Comparison of ENCODE assay signal across 10 cellular contexts in the genomic region with DNA sequence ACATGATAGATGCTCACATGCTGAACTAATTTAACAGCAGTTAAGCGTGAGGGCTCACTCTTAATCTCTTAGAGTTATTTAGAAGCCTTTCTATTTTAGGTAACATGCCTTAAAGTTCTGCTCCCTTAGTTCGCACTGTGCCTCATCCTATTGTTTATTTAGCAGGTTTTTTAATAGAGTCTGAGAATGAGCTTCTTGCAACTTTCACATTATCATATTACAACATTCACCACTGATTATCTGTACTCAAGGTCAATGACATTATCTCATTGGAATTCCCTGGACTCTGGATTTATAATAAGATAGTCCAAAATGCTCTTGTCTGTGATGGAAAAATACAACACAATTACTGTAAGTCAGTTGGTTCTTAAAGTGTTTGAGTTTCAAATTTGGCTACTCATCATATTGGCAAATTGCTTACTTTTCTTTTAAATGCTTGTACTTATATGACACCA.
DNase-seq lines count a peak whose midpoint lies in the region; ATAC-seq and TF ChIP-seq lines count a peak whose summit lies in the region.
"Had no signal": no experiment of that assay in that cellular context is flagged by ENCODE, and none has a peak within 500 bp of the region (broad histone marks: within the 10 kb centered on the region; RNA-seq: fewer than 3 reads in every experiment).

No MANE protein-coding gene starts in this region.

- peak; percentile 80 for ATAC-seq in SK-N-SH treated with all-trans-retinoic acid at 6 μM for 48 hours
- ATAC-seq in sciatic nerve: peak; percentile 80
- ATAC-seq in HG03095 (IDR thresholded peaks at IDR 0.05; ENCODE audit: unreplicated experiment): no peak
- ATAC-seq: GM23338 had no signal

- intact Hi-C loops in sciatic nerve (cut with DNase I): no loop called here

- peak; percentile 99 for DNase-seq in EH (ENCODE audit: low read depth)
- DNase-seq in foreskin melanocyte: peak; percentile 33
- no peak for DNase-seq in sciatic nerve (ENCODE audit: low spot score)
- DNase-seq in pons (ENCODE audit: low spot score): no peak
- no peak for DNase-seq in GM13977 (ENCODE audit: low spot score)
- DNase-seq in activated effector memory CD4-positive, alpha-beta T cell treated with anti-CD3 and anti-CD28 coated beads, Interleukin-2, amount 50 U/mL, for 16 hours: no peak
- DNase-seq: central memory CD4-positive, alpha-beta T cell had no signal

- no peak for TF ChIP-seq CTCF in GM13977 (IDR thresholded peaks at IDR 0.05; ENCODE audit: extremely low read depth, insufficient read depth, missing control alignments)

- in situ Hi-C loops in GM13977 (cut with MboI; ENCODE audit: low pct_unique_long_range_greater_than_20kb, low sequenced_read_pairs, unreplicated experiment): no loop called here

TF ChIP-seq in SK-N-SH treated with all-trans-retinoic acid at 6 μM for 48 hours, 23 proteins besides CTCF, POLR2A, EP300 and RAD21:
- TF ChIP-seq TOX (CRISPR knock-in tag; IDR thresholded peaks at IDR 0.05; ENCODE audit: borderline replicate concordance): no peak; the same call in 1 of the 2 replicates
- no peak for TF ChIP-seq ZNF8 (CRISPR knock-in tag; IDR thresholded peaks at IDR 0.05)
- TF ChIP-seq PPARA (CRISPR knock-in tag; IDR thresholded peaks at IDR 0.05; ENCODE audit: borderline replicate concordance): no peak
- TF ChIP-seq GLIS3 (CRISPR knock-in tag; IDR thresholded peaks at IDR 0.05): no peak
- peak; percentile 94 for TF ChIP-seq ISL1 (CRISPR knock-in tag; IDR thresholded peaks at IDR 0.05)
- TF ChIP-seq, protein P1, sequence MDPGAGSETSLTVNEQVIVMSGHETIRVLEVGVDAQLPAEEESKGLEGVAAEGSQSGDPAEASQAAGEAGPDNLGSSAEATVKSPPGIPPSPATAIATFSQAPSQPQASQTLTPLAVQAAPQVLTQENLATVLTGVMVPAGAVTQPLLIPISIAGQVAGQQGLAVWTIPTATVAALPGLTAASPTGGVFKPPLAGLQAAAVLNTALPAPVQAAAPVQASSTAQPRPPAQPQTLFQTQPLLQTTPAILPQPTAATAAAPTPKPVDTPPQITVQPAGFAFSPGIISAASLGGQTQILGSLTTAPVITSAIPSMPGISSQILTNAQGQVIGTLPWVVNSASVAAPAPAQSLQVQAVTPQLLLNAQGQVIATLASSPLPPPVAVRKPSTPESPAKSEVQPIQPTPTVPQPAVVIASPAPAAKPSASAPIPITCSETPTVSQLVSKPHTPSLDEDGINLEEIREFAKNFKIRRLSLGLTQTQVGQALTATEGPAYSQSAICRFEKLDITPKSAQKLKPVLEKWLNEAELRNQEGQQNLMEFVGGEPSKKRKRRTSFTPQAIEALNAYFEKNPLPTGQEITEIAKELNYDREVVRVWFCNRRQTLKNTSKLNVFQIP (CRISPR knock-in tag; IDR thresholded peaks at IDR 0.05; ENCODE audit: borderline replicate concordance, low read depth): no peak; the same call in 1 of the 2 replicates
- TF ChIP-seq TCF4 (CRISPR knock-in tag; IDR thresholded peaks at IDR 0.05; ENCODE audit: borderline replicate concordance): no peak
- no peak for TF ChIP-seq CSDC2 (CRISPR knock-in tag; IDR thresholded peaks at IDR 0.05)
- TF ChIP-seq ZFP30 (CRISPR knock-in tag; IDR thresholded peaks at IDR 0.05): no peak
- TF ChIP-seq, protein P2, sequence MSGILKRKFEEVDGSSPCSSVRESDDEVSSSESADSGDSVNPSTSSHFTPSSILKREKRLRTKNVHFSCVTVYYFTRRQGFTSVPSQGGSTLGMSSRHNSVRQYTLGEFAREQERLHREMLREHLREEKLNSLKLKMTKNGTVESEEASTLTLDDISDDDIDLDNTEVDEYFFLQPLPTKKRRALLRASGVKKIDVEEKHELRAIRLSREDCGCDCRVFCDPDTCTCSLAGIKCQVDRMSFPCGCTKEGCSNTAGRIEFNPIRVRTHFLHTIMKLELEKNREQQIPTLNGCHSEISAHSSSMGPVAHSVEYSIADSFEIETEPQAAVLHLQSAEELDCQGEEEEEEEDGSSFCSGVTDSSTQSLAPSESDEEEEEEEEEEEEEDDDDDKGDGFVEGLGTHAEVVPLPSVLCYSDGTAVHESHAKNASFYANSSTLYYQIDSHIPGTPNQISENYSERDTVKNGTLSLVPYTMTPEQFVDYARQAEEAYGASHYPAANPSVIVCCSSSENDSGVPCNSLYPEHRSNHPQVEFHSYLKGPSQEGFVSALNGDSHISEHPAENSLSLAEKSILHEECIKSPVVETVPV (CRISPR knock-in tag; IDR thresholded peaks at IDR 0.05): no peak; the same call in 1 of the 2 replicates
- TF ChIP-seq SNAI2 (CRISPR knock-in tag; IDR thresholded peaks at IDR 0.05): no peak
- TF ChIP-seq ZNF565 (CRISPR knock-in tag; conservative IDR thresholded peaks at IDR 0.05; ENCODE audit: low read depth): no peak
- TF ChIP-seq OSR1 (CRISPR knock-in tag; IDR thresholded peaks at IDR 0.05): no peak
- TF ChIP-seq ZFP3 (CRISPR knock-in tag; IDR thresholded peaks at IDR 0.05): no peak; the same call in 1 of the 2 replicates
- TF ChIP-seq, protein P3, sequence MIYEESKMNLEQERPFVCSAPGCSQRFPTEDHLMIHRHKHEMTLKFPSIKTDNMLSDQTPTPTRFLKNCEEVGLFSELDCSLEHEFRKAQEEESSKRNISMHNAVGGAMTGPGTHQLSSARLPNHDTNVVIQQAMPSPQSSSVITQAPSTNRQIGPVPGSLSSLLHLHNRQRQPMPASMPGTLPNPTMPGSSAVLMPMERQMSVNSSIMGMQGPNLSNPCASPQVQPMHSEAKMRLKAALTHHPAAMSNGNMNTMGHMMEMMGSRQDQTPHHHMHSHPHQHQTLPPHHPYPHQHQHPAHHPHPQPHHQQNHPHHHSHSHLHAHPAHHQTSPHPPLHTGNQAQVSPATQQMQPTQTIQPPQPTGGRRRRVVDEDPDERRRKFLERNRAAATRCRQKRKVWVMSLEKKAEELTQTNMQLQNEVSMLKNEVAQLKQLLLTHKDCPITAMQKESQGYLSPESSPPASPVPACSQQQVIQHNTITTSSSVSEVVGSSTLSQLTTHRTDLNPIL (CRISPR knock-in tag; IDR thresholded peaks at IDR 0.05; ENCODE audit: low read depth): peak; percentile 97
- peak; percentile 49; the same call in 1 of the 2 replicates for TF ChIP-seq ZC3H10 (CRISPR knock-in tag; IDR thresholded peaks at IDR 0.05)
- no peak for TF ChIP-seq RARB (CRISPR knock-in tag; IDR thresholded peaks at IDR 0.05)
- no peak for TF ChIP-seq ESRRG (CRISPR knock-in tag; IDR thresholded peaks at IDR 0.05)

Comparison
In these comparisons a context has a peak if more than half of its experiments do, and no peak if none do; other contexts are left out.
1. DNase-seq: peak in EH (single experiment) and foreskin melanocyte (single experiment); none in sciatic nerve (single experiment), pons (single experiment), GM13977 (single experiment) and activated effector memory CD4-positive, alpha-beta T cell treated with anti-CD3 and anti-CD28 coated beads, Interleukin-2, amount 50 U/mL, for 16 hours (single experiment).